In genomic region chr15:98163319-98164030, GRCh38 we compare ENCODE assay signal across 24 cellular contexts.
A peak's percentile ranks its signal among the peaks of the same experiment; 100 is the strongest.
DNase-seq lines count a peak whose midpoint lies in the region; ATAC-seq, FAIRE-seq and TF ChIP-seq lines count a peak whose summit lies in the region.
"Had no signal": no experiment of that assay in that cellular context is flagged by ENCODE, and none has a peak within 500 bp of the region (broad histone marks: within the 10 kb centered on the region; RNA-seq: fewer than 3 reads in every experiment).

No MANE protein-coding gene starts in this region.

- no peak overlapping the region for H3K4me3 Mint-ChIP-seq in GM23338
- H3K4me3 Mint-ChIP-seq: CD14-positive monocyte; T-helper 1 cell treated with Interleukin-12 subunit alpha and Interleukin-12 subunit beta and Interleukin-4 antibody, amounts not matched to agents 30 μg/mL and 1 μg/mL, for 36 hours had no signal

- TF ChIP-seq POLR2A in HepG2 (IDR thresholded peaks at IDR 0.05; ENCODE audit: insufficient read depth in 1 of 2, low read depth in 2 of 2, low read length in 2 of 2): no peak

- no peak for TF ChIP-seq CTCF in BE2C (IDR thresholded peaks at IDR 0.05; ENCODE audit: low read depth, low read length)
- no peak for TF ChIP-seq CTCF in GM23338 (conservative IDR thresholded peaks at IDR 0.05; ENCODE audit: low read depth in 2 of 2)
- TF ChIP-seq CTCF in RWPE2 (IDR thresholded peaks at IDR 0.05; ENCODE audit: poor library complexity, severe bottlenecking): no peak
- TF ChIP-seq CTCF in HepG2 (CRISPR knock-in tag; IDR thresholded peaks at IDR 0.05): no peak

- no TSS peak for BruUV-seq in HepG2 (replicated peaks; lab: Mats Ljungman, UMichigan)

- H3K9me3 Mint-ChIP-seq in GM23338: peaks cover 13% of the 10 kb centered on the region; the same call in 1 of the 3 replicates
- H3K9me3 Mint-ChIP-seq: T-helper 1 cell treated with Interleukin-12 subunit alpha and Interleukin-12 subunit beta and Interleukin-4 antibody, amounts not matched to agents 30 μg/mL and 1 μg/mL, for 36 hours had no signal

- peaks cover 5% of the 10 kb centered on the region for H3K27me3 Mint-ChIP-seq in GM23338 (ENCODE audit: insufficient read depth, low read depth, poor library complexity)

- no peak overlapping the region for H3K27ac Mint-ChIP-seq in GM23338
- H3K27ac Mint-ChIP-seq: T-helper 1 cell treated with Interleukin-12 subunit alpha and Interleukin-12 subunit beta and Interleukin-4 antibody, amounts not matched to agents 30 μg/mL and 1 μg/mL, for 36 hours had no signal

- H3K27me3 ChIP-seq in BE2C (peaks cover 22% of the 10 kb centered on the region), GM23338 (ENCODE audit: insufficient read depth) (no peaks in the 10 kb centered on the region), RWPE2 (ENCODE audit: insufficient read depth, poor library complexity, severe bottlenecking) (no peaks in the 10 kb centered on the region), HepG2 (ENCODE audit: control insufficient read depth in 1 of 2, insufficient read depth in 2 of 2, low read length in 2 of 2) (peaks cover 0 to 12% of the 10 kb centered on the region in 2 experiments; a peak in 2 of 5 replicates)

- H4K20me1 ChIP-seq in GM23338 (replicated peaks; ENCODE audit: insufficient read depth): no peaks in the 10 kb centered on the region
- H4K20me1 ChIP-seq in HepG2 (ENCODE audit: insufficient read depth, low read length): no peaks in the 10 kb centered on the region

- no peaks in the 10 kb centered on the region for H3K36me3 ChIP-seq in BE2C
- no peaks in the 10 kb centered on the region for H3K36me3 ChIP-seq in GM23338 (ENCODE audit: insufficient read depth)
- H3K36me3 ChIP-seq in RWPE2 (ENCODE audit: low read depth): no peaks in the 10 kb centered on the region
- no peaks in the 10 kb centered on the region for H3K36me3 ChIP-seq in HepG2 (replicated peaks in 1 of 2; ENCODE audit: control insufficient read depth in 1 of 2, insufficient read depth in 2 of 2, low read length in 2 of 2)

- peaks cover 22% of the 10 kb centered on the region for H3K4me1 Mint-ChIP-seq in GM23338

- H3K9me2 ChIP-seq in GM23338 (ENCODE audit: insufficient read depth): peaks cover 8% of the 10 kb centered on the region; the same call in 1 of the 2 replicates

- H3K4me3 ChIP-seq in BE2C (ENCODE audit: low read depth, low read length) (no peak overlapping the region), GM23338 (no peak overlapping the region), RWPE2 (ENCODE audit: severe bottlenecking) (no peak overlapping the region), HepG2 (replicated peaks in 1 of 3; ENCODE audit: insufficient read depth in 1 of 3, low read depth in 2 of 3, low read length in 3 of 3) (no peak overlapping the region)
- H3K4me3 ChIP-seq: GM12878, SK-N-MC had no signal

- DNase-seq in BE2C: peak; percentile 14
- peak; percentile 10 for DNase-seq in GM23338 (ENCODE audit: low spot score)
- DNase-seq in RWPE2 (ENCODE audit: low spot score): no peak
- no peak for DNase-seq in HepG2 (ENCODE audit: low spot score)
- DNase-seq in mucosa of gallbladder (ENCODE audit: low spot score): no peak
- no peak for DNase-seq in DMS 273 treated with DMSO at 0.1 percent for 48 hours (lab: John Stamatoyannopoulos, UW)
- DNase-seq in cardiac septum (ENCODE audit: low spot score): no peak
- DNase-seq: KBM-7, MM.1S, NCI-H1048, NCI-H1417, NCI-H1694, NCI-H2081, NCI-H2227 treated with DMSO at 0.1 percent for 48 hours, NCI-H526 treated with DMSO at 0.1 percent for 48 hours, SIG-M5, SW 1271 had no signal

- H3K79me2 ChIP-seq in GM23338 (replicated peaks; ENCODE audit: insufficient read depth) (no peaks in the 10 kb centered on the region), HepG2 (ENCODE audit: insufficient read depth, low read length) (no peaks in the 10 kb centered on the region)

- no peak overlapping the region for H3K4me2 ChIP-seq in GM23338
- H3K4me2 ChIP-seq in HepG2 (ENCODE audit: low read depth, low read length): no peak overlapping the region

- H3K36me3 Mint-ChIP-seq in GM23338 (ENCODE audit: low read depth): peaks cover 2% of the 10 kb centered on the region; the same call in 1 of the 3 replicates
- H3K36me3 Mint-ChIP-seq: CD14-positive monocyte had no signal

- TF ChIP-seq RAD21 in HepG2 (CRISPR knock-in tag; IDR thresholded peaks at IDR 0.05): no peak

- POLR2A ChIA-PET in HepG2 (lab: Yijun Ruan, JAX): no interaction called here

- H3K9me3 ChIP-seq in BE2C (no peaks in the 10 kb centered on the region), RWPE2 (ENCODE audit: severe bottlenecking) (no peaks in the 10 kb centered on the region), HepG2 (ENCODE audit: low read length) (no peaks in the 10 kb centered on the region)

- H2AFZ ChIP-seq in GM23338 (0 out of 2 replicates have a peak overlapping the region, but pooled peaks have one; percentile 18), HepG2 (ENCODE audit: low read length) (no peak overlapping the region)

- H3F3A ChIP-seq in GM23338 (replicated peaks; ENCODE audit: low read depth): no peaks in the 10 kb centered on the region

- TF ChIP-seq EP300 in HepG2 (IDR thresholded peaks at IDR 0.05; ENCODE audit: low read depth in 2 of 2, low read length in 2 of 2) (no peak), HepG2 (CRISPR knock-in tag; IDR thresholded peaks at IDR 0.05; ENCODE audit: borderline replicate concordance) (no peak)

- no peak overlapping the region for H3K9ac ChIP-seq in HepG2 (ENCODE audit: insufficient read depth, low read depth, low read length)

- FAIRE-seq in HepG2 (lab: Jason Lieb, UNC): no peak
- FAIRE-seq: G401.6, GM12878, HTR-8/SVneo had no signal

- intact Hi-C loops in HepG2 (cut with micrococcal nuclease; ENCODE audit: unreplicated experiment) (no loop called here), cardiac septum (cut with DNase I) (no loop called here)

- CTCF ChIA-PET in HepG2 (lab: Yijun Ruan, JAX; ENCODE audit: low intra/inter-chr PET ratio, low total read pairs): no interaction called here

- in situ Hi-C loops in HepG2 (cut with HindIII; ENCODE audit: extremely low pct_ligation_motif_present, low pct_unique_long_range_greater_than_20kb): no loop called here

- WGBS in HepG2 (ENCODE audit: low lambda C conversion rate): 34% methylated on average over 12 of the region's 23 CpGs

- H3K27ac ChIP-seq in GM23338 (ENCODE audit: low read depth) (no peak overlapping the region), RWPE2 (ENCODE audit: poor library complexity, severe bottlenecking) (peak overlapping the region; percentile 93), HepG2 (ENCODE audit: extremely low read length, insufficient read depth, low read length) (no peak overlapping the region)
- H3K27ac ChIP-seq: SK-N-MC had no signal

- ATAC-seq in GM23338 (peak; percentile 55; the same call in 2 of the 3 replicates), RWPE2 (ENCODE audit: low read depth) (no peak), HepG2 (peak; percentile 62), HG03280 (IDR thresholded peaks at IDR 0.05; ENCODE audit: unreplicated experiment) (no peak)
- ATAC-seq: GM12878 had no signal

- no peaks in the 10 kb centered on the region for H3K4me1 ChIP-seq in BE2C
- peaks cover 11% of the 10 kb centered on the region for H3K4me1 ChIP-seq in GM23338 (ENCODE audit: insufficient read depth)
- peaks cover 26% of the 10 kb centered on the region for H3K4me1 ChIP-seq in RWPE2 (ENCODE audit: insufficient read depth, poor library complexity, severe bottlenecking)
- H3K4me1 ChIP-seq in HepG2 (ENCODE audit: insufficient read depth, low read length): no peaks in the 10 kb centered on the region

TF ChIP-seq in GM23338, 12 proteins besides CTCF, POLR2A, EP300 and RAD21 (continues in another document):
- no peak for TF ChIP-seq EZH2 (IDR thresholded peaks at IDR 0.05; ENCODE audit: low read depth, unreplicated experiment)

TF ChIP-seq in HepG2, 621 proteins besides CTCF, POLR2A, EP300 and RAD21 (continues in another document):
- TF ChIP-seq ZNF510 (CRISPR knock-in tag; IDR thresholded peaks at IDR 0.05; ENCODE audit: low read depth) (no peak), HOXA7 (CRISPR knock-in tag; IDR thresholded peaks at IDR 0.05) (no peak)

Comparison
In these comparisons a context has a peak if more than half of its experiments do, and no peak if none do; other contexts are left out.
1. DNase-seq: peak in BE2C (single experiment) and GM23338 (single experiment); none in RWPE2 (single experiment), HepG2 (single experiment), mucosa of gallbladder (single experiment), DMS 273 treated with DMSO at 0.1 percent for 48 hours (single experiment) and cardiac septum (single experiment).
2. ATAC-seq: peak in GM23338 (single experiment) and HepG2 (single experiment); none in RWPE2 (single experiment) and HG03280 (single experiment).